In genomic region chr10:47553860-47554247, GRCh38 we compare ENCODE assay signal across 8 cellular contexts. TPM values are rescaled to one million over a fixed set of nuclear protein-coding genes. Genes with fewer than 3 reads are reported as not detected.
DNase-seq lines count a peak whose midpoint lies in the region; ATAC-seq and TF ChIP-seq lines count a peak whose summit lies in the region.
"Not testable (repeated sequence)": the region's sequence is repeated elsewhere in the genome, so short reads cannot be mapped to it uniquely, and the experiment has no call there.

No MANE protein-coding gene starts in this region.

- H3K4me2 ChIP-seq in DND-41 (ENCODE audit: insufficient read depth, low read length) (peak overlapping the region; percentile 61), trophoblast cell (ENCODE audit: low read length) (peak overlapping the region; percentile 52)

- not testable (repeated sequence) for TF ChIP-seq EP300 in esophagus muscularis mucosa (IDR thresholded peaks at IDR 0.05)

- H4K12ac ChIP-seq in trophoblast cell (ENCODE audit: low read depth, low read length): peak overlapping the region; percentile 54

- not testable (repeated sequence) for H3K36me3 ChIP-seq in DND-41 (ENCODE audit: insufficient read depth, low read length); esophagus muscularis mucosa; left lung; trophoblast cell (ENCODE audit: control insufficient read depth in 1 of 2, insufficient read depth in 2 of 2, low read length in 2 of 2)

- H3K4me1 Mint-ChIP-seq in T-helper 1 cell treated with Interleukin-12 subunit alpha and Interleukin-12 subunit beta and Interleukin-4 antibody, amounts not matched to agents 30 μg/mL and 1 μg/mL, for 36 hours (ENCODE audit: low read depth); type B pancreatic cell (ENCODE audit: unreplicated experiment): not testable (repeated sequence)

- H2BK5ac ChIP-seq in trophoblast cell (ENCODE audit: low read depth, low read length, poor library complexity): not testable (repeated sequence)

- not testable (repeated sequence) for H3K27me3 Mint-ChIP-seq in T-helper 1 cell treated with Interleukin-12 subunit alpha and Interleukin-12 subunit beta and Interleukin-4 antibody, amounts not matched to agents 30 μg/mL and 1 μg/mL, for 36 hours (ENCODE audit: low read depth); type B pancreatic cell

- not testable (repeated sequence) for H2BK120ac ChIP-seq in trophoblast cell (ENCODE audit: insufficient read depth, low read length, poor library complexity)

- H3K4me1 ChIP-seq in DND-41 (ENCODE audit: insufficient read depth, low read length); esophagus muscularis mucosa; left lung; trophoblast cell (ENCODE audit: control insufficient read depth in 1 of 2, insufficient read depth in 2 of 2, low read length in 2 of 2): not testable (repeated sequence)

- peak; percentile 18 for DNase-seq in DND-41
- peak; percentile 7 for DNase-seq in KBM-7
- DNase-seq in astrocyte of the cerebellum (ENCODE audit: low read depth); esophagus muscularis mucosa (ENCODE audit: extremely low spot score); left lung; type B pancreatic cell (ENCODE audit: extremely low spot score, unreplicated experiment): not testable (repeated sequence)
- DNase-seq in trophoblast cell: peak in 1 of 2 donors; percentile 1

- H3K9ac ChIP-seq in DND-41 (ENCODE audit: low read depth, low read length): peak overlapping the region; percentile 73
- H3K9ac ChIP-seq in trophoblast cell (ENCODE audit: low read length): not testable (repeated sequence)

- WGBS in esophagus muscularis mucosa: 21% methylated on average over 8 of the region's 17 CpGs
- no CpG with 5 or more reads among the region's 17 CpGs for WGBS in trophoblast cell (ENCODE audit: extremely low coverage, insufficient coverage, insufficient read length)

- H3K14ac ChIP-seq in trophoblast cell (ENCODE audit: low read length): peak overlapping the region; percentile 79

- H3K4ac ChIP-seq in trophoblast cell (ENCODE audit: low read depth, low read length): peak overlapping the region; percentile 91

- H4K8ac ChIP-seq in trophoblast cell (ENCODE audit: low read depth, low read length): peak overlapping the region; percentile 96

- in situ Hi-C loops in KBM-7 (cut with MboI; ENCODE audit: low pct_unique_long_range_greater_than_20kb, low sequenced_read_pairs); astrocyte of the cerebellum (cut with HindIII; ENCODE audit: low sequenced_read_pairs): not testable (repeated sequence)

- H3K9me3 Mint-ChIP-seq in T-helper 1 cell treated with Interleukin-12 subunit alpha and Interleukin-12 subunit beta and Interleukin-4 antibody, amounts not matched to agents 30 μg/mL and 1 μg/mL, for 36 hours; type B pancreatic cell: not testable (repeated sequence)

- intact Hi-C loops in esophagus muscularis mucosa (cut with DNase I); left lung (cut with DNase I): not testable (repeated sequence)

- H2BK12ac ChIP-seq in trophoblast cell (ENCODE audit: low read length): not testable (repeated sequence)

- H3K27ac ChIP-seq in DND-41 (ENCODE audit: low read length) (peak overlapping the region; percentile 74), esophagus muscularis mucosa (replicated peaks in 1 of 4) (peak overlapping the region; percentile 58 to 88 (median 86)), left lung (peak overlapping the region; percentile 71 to 79), trophoblast cell (ENCODE audit: low read depth, low read length) (peak overlapping the region; percentile 79)

- ATAC-seq in DND-41 (ENCODE audit: insufficient read depth, low read depth); left lung: not testable (repeated sequence)

- H3K27ac Mint-ChIP-seq in T-helper 1 cell treated with Interleukin-12 subunit alpha and Interleukin-12 subunit beta and Interleukin-4 antibody, amounts not matched to agents 30 μg/mL and 1 μg/mL, for 36 hours; type B pancreatic cell: not testable (repeated sequence)

- H3K79me1 ChIP-seq in trophoblast cell (ENCODE audit: low read length): not testable (repeated sequence)

- H2AFZ ChIP-seq in DND-41 (ENCODE audit: low read depth, low read length) (peak overlapping the region; percentile 80), trophoblast cell (ENCODE audit: insufficient read depth, low read length, poor library complexity) (peak overlapping the region; percentile 54)

- H4K91ac ChIP-seq in trophoblast cell (ENCODE audit: low read depth, low read length): peak overlapping the region; percentile 73

- peak overlapping the region; percentile 67 to 77; a peak in 3 of 4 replicates for H3K4me3 ChIP-seq in DND-41 (ENCODE audit: low read depth in 1 of 2, low read length in 2 of 2)
- peak overlapping the region; percentile 59 for H3K4me3 ChIP-seq in astrocyte of the cerebellum (ENCODE audit: low read depth, low read length)
- H3K4me3 ChIP-seq in esophagus muscularis mucosa: peak overlapping the region; percentile 64 to 89 (median 70)
- peak overlapping the region; percentile 52 to 56 for H3K4me3 ChIP-seq in left lung
- peak overlapping the region; percentile 67 for H3K4me3 ChIP-seq in trophoblast cell (ENCODE audit: low read depth, low read length)

- H2AK5ac ChIP-seq in trophoblast cell (ENCODE audit: low read length): not testable (repeated sequence)

- H3K18ac ChIP-seq in trophoblast cell (ENCODE audit: low read length): not testable (repeated sequence)

- H3K23ac ChIP-seq in trophoblast cell (ENCODE audit: low read length): not testable (repeated sequence)

- not testable (repeated sequence) for TF ChIP-seq POLR2A in esophagus muscularis mucosa (IDR thresholded peaks at IDR 0.05; ENCODE audit: low read depth)

- not testable (repeated sequence) for H3K79me2 ChIP-seq in DND-41 (ENCODE audit: insufficient read depth, low read length); trophoblast cell (ENCODE audit: control insufficient read depth, insufficient read depth, low read length, poor library complexity)

- not testable (repeated sequence) for H3K9me3 ChIP-seq in DND-41 (ENCODE audit: insufficient read depth, low read length, severe bottlenecking); esophagus muscularis mucosa; left lung; trophoblast cell (ENCODE audit: insufficient read depth, low read depth, low read length)

- not testable (repeated sequence) for H3K27me3 ChIP-seq in DND-41 (ENCODE audit: insufficient read depth, low read length, poor library complexity); esophagus muscularis mucosa; left lung; trophoblast cell (ENCODE audit: insufficient read depth, low read length)

- not testable (repeated sequence) for H4K20me1 ChIP-seq in DND-41 (ENCODE audit: insufficient read depth, low read length)

- H3K36me3 Mint-ChIP-seq in T-helper 1 cell treated with Interleukin-12 subunit alpha and Interleukin-12 subunit beta and Interleukin-4 antibody, amounts not matched to agents 30 μg/mL and 1 μg/mL, for 36 hours (ENCODE audit: low read depth); type B pancreatic cell: not testable (repeated sequence)

- not testable (repeated sequence) for TF ChIP-seq CTCF in DND-41 (IDR thresholded peaks at IDR 0.05; ENCODE audit: borderline replicate concordance, extremely low read depth, low read length, poor library complexity, severe bottlenecking); astrocyte of the cerebellum (IDR thresholded peaks at IDR 0.05; ENCODE audit: low read depth, low read length, missing control alignments); esophagus muscularis mucosa (IDR thresholded peaks at IDR 0.05); left lung (IDR thresholded peaks at IDR 0.05); type B pancreatic cell (conservative IDR thresholded peaks at IDR 0.05)

- H3K4me3 Mint-ChIP-seq in T-helper 1 cell treated with Interleukin-12 subunit alpha and Interleukin-12 subunit beta and Interleukin-4 antibody, amounts not matched to agents 30 μg/mL and 1 μg/mL, for 36 hours: peak overlapping the region; percentile 79
- H3K4me3 Mint-ChIP-seq in type B pancreatic cell: peak overlapping the region; percentile 97

RNA-seq across cellular contexts. Expression of gene AGAP9, which starts 30.4 kb away (rescaled TPM):
- total RNA-seq in esophagus muscularis mucosa: 1 to 10 TPM; 2.6 to 5.4 (median 3.8) TPM
- 1 to 10 TPM; 6.3 to 7.8 TPM for total RNA-seq in left lung
- polyA plus RNA-seq in trophoblast cell (2013): 5.6 and 5.7 TPM in 2 replicates
- total RNA-seq in type B pancreatic cell (ENCODE audit: low replicate concordance): 8.4 and 14.2 TPM in 2 replicates
